24 cellular contexts compared by ENCODE assay signal in the genomic region with DNA sequence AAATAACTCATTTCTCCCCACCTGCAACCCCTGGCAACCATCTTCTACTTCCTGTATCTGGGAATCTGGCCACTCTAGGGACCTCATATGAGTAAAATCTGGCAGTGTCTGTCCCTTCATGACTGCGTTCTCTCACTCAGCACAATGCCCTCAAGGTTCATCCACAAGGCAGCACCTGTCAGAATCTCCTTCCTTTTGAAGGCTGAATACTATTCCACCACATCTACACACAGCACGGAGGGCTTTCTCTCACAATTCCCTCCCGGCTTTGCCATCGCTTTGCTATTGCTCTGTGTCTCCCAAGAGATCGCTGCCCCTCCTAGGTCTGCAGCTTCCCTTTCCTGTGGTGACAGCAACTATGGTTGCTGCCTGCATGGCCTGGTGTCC.
DNase-seq lines count a peak whose midpoint lies in the region; ATAC-seq, FAIRE-seq and TF ChIP-seq lines count a peak whose summit lies in the region.
"Had no signal": no experiment of that assay in that cellular context is flagged by ENCODE, and none has a peak within 500 bp of the region (broad histone marks: within the 10 kb centered on the region; RNA-seq: fewer than 3 reads in every experiment).

No MANE protein-coding gene starts in this region.

- H4K20me1 ChIP-seq in HepG2 (ENCODE audit: insufficient read depth, low read length) (no peaks in the 10 kb centered on the region), neural progenitor cell (ENCODE audit: low read depth) (no peaks in the 10 kb centered on the region)

- no TSS peak for BruUV-seq in HepG2 (replicated peaks; lab: Mats Ljungman, UMichigan)

- ATAC-seq in HepG2: no peak
- ATAC-seq: effector memory CD8-positive, alpha-beta T cell; naive thymus-derived CD4-positive, alpha-beta T cell had no signal

- no peak overlapping the region for H3K4me3 ChIP-seq in liver (ENCODE audit: low read depth in 1 of 3, low read length in 3 of 3)
- no peak overlapping the region for H3K4me3 ChIP-seq in HepG2 (replicated peaks in 1 of 3; ENCODE audit: insufficient read depth in 1 of 3, low read depth in 2 of 3, low read length in 3 of 3)
- no peak overlapping the region for H3K4me3 ChIP-seq in neural progenitor cell
- H3K4me3 ChIP-seq: adrenal gland, pancreas, skin epidermis, uterus had no signal

- H3K9me3 ChIP-seq in liver (ENCODE audit: control insufficient read depth in 4 of 4, low read length in 3 of 4): no peaks in the 10 kb centered on the region
- no peaks in the 10 kb centered on the region for H3K9me3 ChIP-seq in HepG2 (ENCODE audit: low read length)
- no peaks in the 10 kb centered on the region for H3K9me3 ChIP-seq in neural progenitor cell (ENCODE audit: low read depth)
- H3K9me3 ChIP-seq: adrenal gland, pancreas, uterus had no signal

- H3F3A ChIP-seq in neural progenitor cell (ENCODE audit: low read depth): peaks cover 4% of the 10 kb centered on the region

- CTCF ChIA-PET in HepG2 (lab: Yijun Ruan, JAX; ENCODE audit: low intra/inter-chr PET ratio, low total read pairs): no interaction called here

- peaks cover 0 to 4% (median 0%) of the 10 kb centered on the region in 4 donors for H3K36me3 ChIP-seq in liver (ENCODE audit: control insufficient read depth in 4 of 4, insufficient read depth in 3 of 4, low read depth in 1 of 4, low read length in 3 of 4)
- no peaks in the 10 kb centered on the region for H3K36me3 ChIP-seq in HepG2 (replicated peaks in 1 of 2; ENCODE audit: control insufficient read depth in 1 of 2, insufficient read depth in 2 of 2, low read length in 2 of 2)
- no peaks in the 10 kb centered on the region for H3K36me3 ChIP-seq in neural progenitor cell
- H3K36me3 ChIP-seq: adrenal gland, pancreas, uterus, WERI-Rb-1 had no signal

- H3K9ac ChIP-seq in liver (ENCODE audit: low read depth in 1 of 2, low read length in 2 of 2) (no peak overlapping the region), HepG2 (ENCODE audit: insufficient read depth, low read depth, low read length) (no peak overlapping the region), neural progenitor cell (no peak overlapping the region)

- no peak for FAIRE-seq in HepG2 (lab: Jason Lieb, UNC)
- FAIRE-seq: GM12891, pancreas had no signal

- POLR2A ChIA-PET in HepG2 (lab: Yijun Ruan, JAX): no interaction called here

- H3K4me1 Mint-ChIP-seq in neural progenitor cell: peaks cover 32% of the 10 kb centered on the region

- H2AFZ ChIP-seq in HepG2 (ENCODE audit: low read length): no peak overlapping the region
- H2AFZ ChIP-seq in neural progenitor cell (replicated peaks): no peak overlapping the region

- H3K4me3 Mint-ChIP-seq in neural progenitor cell: no peak overlapping the region
- H3K4me3 Mint-ChIP-seq: CD4-positive, alpha-beta memory T cell; effector memory CD8-positive, alpha-beta T cell; naive thymus-derived CD4-positive, alpha-beta T cell had no signal

- TF ChIP-seq CTCF in liver (IDR thresholded peaks at IDR 0.05; ENCODE audit: low read depth, low read length, missing input control) (no peak), HepG2 (CRISPR knock-in tag; IDR thresholded peaks at IDR 0.05) (no peak), neural progenitor cell (IDR thresholded peaks at IDR 0.05) (no peak)

- TF ChIP-seq EP300 in HepG2 (IDR thresholded peaks at IDR 0.05; ENCODE audit: low read depth in 2 of 2, low read length in 2 of 2): no peak
- TF ChIP-seq EP300 in HepG2 (CRISPR knock-in tag; IDR thresholded peaks at IDR 0.05; ENCODE audit: borderline replicate concordance): no peak

- DNase-seq in HepG2 (ENCODE audit: low spot score) (no peak), caudate nucleus (lab: John Stamatoyannopoulos, UW) (no peak), neural progenitor cell (ENCODE audit: low spot score) (no peak), GF-D8 (lab: John Stamatoyannopoulos, UW) (no peak), AML-193 (lab: John Stamatoyannopoulos, UW) (no peak), NCI-H2029 treated with DMSO at 0.1 percent for 48 hours (lab: John Stamatoyannopoulos, UW) (no peak), T-helper 9 cell (no peak)
- DNase-seq: activated gamma-delta T cell treated with Interleukin-2 at 50 U/mL for 16 hours; CD4-positive, alpha-beta memory T cell; cerebellar nuclear complex; effector memory CD8-positive, alpha-beta T cell; H9; naive thymus-derived CD4-positive, alpha-beta T cell; NCI-H446; SIG-M5; stimulated activated CD4-positive, alpha-beta T cell treated with anti-CD3 and anti-CD28 coated beads, Interleukin-4, amount 100 ng/mL, for 4 hours; uterus; WERI-Rb-1 had no signal

- intact Hi-C loops in HepG2 (cut with micrococcal nuclease; ENCODE audit: unreplicated experiment): no loop called here

- H3K79me2 ChIP-seq in HepG2 (ENCODE audit: insufficient read depth, low read length) (no peaks in the 10 kb centered on the region), neural progenitor cell (ENCODE audit: low read depth) (no peaks in the 10 kb centered on the region)

- no peaks in the 10 kb centered on the region for H3K27me3 ChIP-seq in liver (ENCODE audit: control insufficient read depth in 4 of 4, insufficient read depth in 4 of 4, low read length in 3 of 4)
- peaks cover 1 to 20% of the 10 kb centered on the region in 2 experiments; a peak in 2 of 5 replicates for H3K27me3 ChIP-seq in HepG2 (ENCODE audit: control insufficient read depth in 1 of 2, insufficient read depth in 2 of 2, low read length in 2 of 2)
- H3K27me3 ChIP-seq in neural progenitor cell: no peaks in the 10 kb centered on the region
- H3K27me3 ChIP-seq: adrenal gland, pancreas, uterus had no signal

- H3K27ac ChIP-seq in liver (ENCODE audit: low read depth in 1 of 2, low read length in 2 of 2) (peak overlapping the region; percentile 58 to 81), HepG2 (ENCODE audit: extremely low read length, insufficient read depth, low read length) (no peak overlapping the region), caudate nucleus (ENCODE audit: low read depth, low read length) (peak overlapping the region; percentile 12), neural progenitor cell (no peak overlapping the region)
- H3K27ac ChIP-seq: HL-60, uterus, WERI-Rb-1 had no signal

- no peaks in the 10 kb centered on the region for H3K9me3 Mint-ChIP-seq in neural progenitor cell
- H3K9me3 Mint-ChIP-seq: effector memory CD8-positive, alpha-beta T cell; H9; naive thymus-derived CD4-positive, alpha-beta T cell had no signal

- H3K4me2 ChIP-seq in HepG2 (ENCODE audit: low read depth, low read length) (no peak overlapping the region), neural progenitor cell (no peak overlapping the region)

- no peak for TF ChIP-seq POLR2A in HepG2 (IDR thresholded peaks at IDR 0.05; ENCODE audit: insufficient read depth in 1 of 2, low read depth in 2 of 2, low read length in 2 of 2)

- TF ChIP-seq RAD21 in liver (IDR thresholded peaks at IDR 0.05): no peak
- no peak for TF ChIP-seq RAD21 in HepG2 (CRISPR knock-in tag; IDR thresholded peaks at IDR 0.05)

- H3K4me1 ChIP-seq in liver (ENCODE audit: control insufficient read depth in 4 of 4, insufficient read depth in 4 of 4, low read length in 3 of 4) (peaks cover 15 to 31% (median 26%) of the 10 kb centered on the region in 4 donors), HepG2 (ENCODE audit: insufficient read depth, low read length) (peaks cover 22% of the 10 kb centered on the region), neural progenitor cell (peaks cover 16% of the 10 kb centered on the region)
- H3K4me1 ChIP-seq: pancreas, uterus had no signal

- peak overlapping the region; percentile 17 for H3K27ac Mint-ChIP-seq in neural progenitor cell
- H3K27ac Mint-ChIP-seq: H9 had no signal

- H3K27me3 Mint-ChIP-seq in neural progenitor cell (ENCODE audit: insufficient read depth, low read depth): peaks cover 12% of the 10 kb centered on the region
- H3K27me3 Mint-ChIP-seq: CD4-positive, alpha-beta memory T cell; effector memory CD8-positive, alpha-beta T cell; naive thymus-derived CD4-positive, alpha-beta T cell had no signal

- in situ Hi-C loops in HepG2 (cut with HindIII; ENCODE audit: extremely low pct_ligation_motif_present, low pct_unique_long_range_greater_than_20kb): no loop called here

- WGBS in liver: 89% methylated on average over 5 of the region's 5 CpGs
- WGBS in HepG2 (ENCODE audit: low lambda C conversion rate): 54% methylated on average over 5 of the region's 5 CpGs

- no peaks in the 10 kb centered on the region for H3K36me3 Mint-ChIP-seq in neural progenitor cell

TF ChIP-seq in HepG2, 621 proteins besides CTCF, POLR2A, EP300 and RAD21 (continues in another document):
- TF ChIP-seq SRSF1 (optimal IDR thresholded peaks at IDR 0.05; ENCODE audit: low read depth, low read length) (no peak), ZNF639 (CRISPR knock-in tag; conservative IDR thresholded peaks at IDR 0.05) (no peak), SOX5 (CRISPR knock-in tag; IDR thresholded peaks at IDR 0.05; ENCODE audit: borderline replicate concordance) (no peak), ZSCAN5A (CRISPR knock-in tag; IDR thresholded peaks at IDR 0.05; ENCODE audit: borderline replicate concordance) (no peak), ZNF768 (CRISPR knock-in tag; IDR thresholded peaks at IDR 0.05) (no peak)
- TF ChIP-seq, protein P1, sequence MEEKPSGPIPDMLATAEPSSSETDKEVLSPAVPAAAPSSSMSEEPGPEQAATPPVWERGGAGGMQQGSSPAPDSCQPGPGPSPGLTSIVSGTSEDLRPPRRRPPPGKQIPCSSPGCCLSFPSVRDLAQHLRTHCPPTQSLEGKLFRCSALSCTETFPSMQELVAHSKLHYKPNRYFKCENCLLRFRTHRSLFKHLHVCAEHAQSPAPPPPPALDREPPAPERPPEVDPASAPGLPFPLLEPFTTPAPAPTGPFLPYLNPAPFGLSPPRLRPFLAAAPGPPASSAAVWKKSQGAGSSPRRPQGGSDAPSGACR (CRISPR knock-in tag; IDR thresholded peaks at IDR 0.05): no peak

Comparison
In these comparisons a context has a peak if more than half of its experiments do, and no peak if none do; other contexts are left out.
1. H3K27ac ChIP-seq: peak in liver (2 of 2) and caudate nucleus (single experiment); none in HepG2 (single experiment) and neural progenitor cell (single experiment).